In genomic region chr1:150273310-150273709, GRCh38 we compare ENCODE assay signal across 14 cellular contexts. TPM values are rescaled to one million over a fixed set of nuclear protein-coding genes. Genes with fewer than 3 reads are reported as not detected.
A peak's percentile ranks its signal among the peaks of the same experiment; 100 is the strongest.
DNase-seq lines count a peak whose midpoint lies in the region; ATAC-seq, FAIRE-seq and TF ChIP-seq lines count a peak whose summit lies in the region.
"Had no signal": no experiment of that assay in that cellular context is flagged by ENCODE, and none has a peak within 500 bp of the region (broad histone marks: within the 10 kb centered on the region; RNA-seq: fewer than 3 reads in every experiment).

No MANE protein-coding gene starts in this region.

- ATAC-seq in activated T-helper 17 cell treated with anti-CD3 and anti-CD28 coated beads, Interleukin-2, amount 50 U/mL, for 72 hours (replicated peaks), result no peak
- ATAC-seq in GM18909 (IDR thresholded peaks at IDR 0.05; ENCODE audit: poor library complexity, unreplicated experiment), result no peak
- ATAC-seq: activated CD8-positive, alpha-beta T cell treated with anti-CD3 and anti-CD28 coated beads, Interleukin-2, amount 10 ng/mL, durations not matched to agents 7 days and 5 days had no signal

- H3K27ac Mint-ChIP-seq in activated T-helper 17 cell treated with anti-CD3 and anti-CD28 coated beads, Interleukin-2, amount 50 U/mL, for 72 hours, result peak overlapping the region; percentile 1
- peak overlapping the region; percentile 12 for H3K27ac Mint-ChIP-seq in glutamatergic neuron (ENCODE audit: unreplicated experiment)
- H3K27ac Mint-ChIP-seq: activated CD8-positive, alpha-beta T cell treated with anti-CD3 and anti-CD28 coated beads, Interleukin-2, amount 10 ng/mL, durations not matched to agents 7 days and 5 days had no signal

- peaks cover 10% of the 10 kb centered on the region for H3K36me3 Mint-ChIP-seq in activated T-helper 17 cell treated with anti-CD3 and anti-CD28 coated beads, Interleukin-2, amount 50 U/mL, for 72 hours (ENCODE audit: low read depth)
- no peaks in the 10 kb centered on the region for H3K36me3 Mint-ChIP-seq in glutamatergic neuron (ENCODE audit: unreplicated experiment)

- peak; percentile 42 for FAIRE-seq in GM19239 (lab: Jason Lieb, UNC)
- FAIRE-seq: D721Med, frontal cortex had no signal

- DNase-seq in GM19239 (ENCODE audit: insufficient read length, low spot score) (no peak), glutamatergic neuron (no peak), skeletal muscle cell (ENCODE audit: low read depth) (no peak), SKM-1 (lab: John Stamatoyannopoulos, UW; ENCODE audit: unreplicated experiment) (no peak), NCI-H2227 (lab: John Stamatoyannopoulos, UW; ENCODE audit: unreplicated experiment) (no peak)
- no peak for DNase-seq in effector CD8-positive, alpha-beta T cell (lab: John Stamatoyannopoulos, UW)
- DNase-seq: activated CD8-positive, alpha-beta T cell treated with anti-CD3 and anti-CD28 coated beads, Interleukin-2, amount 10 ng/mL, durations not matched to agents 7 days and 5 days; amniotic stem cell; KG1; trophoblast cell had no signal

- H3K4me3 ChIP-seq in skeletal muscle cell (ENCODE audit: low read depth, low read length), result peak overlapping the region; percentile 45

- H3K27me3 Mint-ChIP-seq in activated T-helper 17 cell treated with anti-CD3 and anti-CD28 coated beads, Interleukin-2, amount 50 U/mL, for 72 hours, result no peaks in the 10 kb centered on the region
- peaks cover 9% of the 10 kb centered on the region for H3K27me3 Mint-ChIP-seq in glutamatergic neuron (ENCODE audit: unreplicated experiment)

- no peaks in the 10 kb centered on the region for H3K9me3 Mint-ChIP-seq in activated T-helper 17 cell treated with anti-CD3 and anti-CD28 coated beads, Interleukin-2, amount 50 U/mL, for 72 hours
- peaks cover 11% of the 10 kb centered on the region for H3K9me3 Mint-ChIP-seq in glutamatergic neuron (ENCODE audit: unreplicated experiment)

- no peak overlapping the region for H3K4me3 Mint-ChIP-seq in activated T-helper 17 cell treated with anti-CD3 and anti-CD28 coated beads, Interleukin-2, amount 50 U/mL, for 72 hours
- H3K4me3 Mint-ChIP-seq in glutamatergic neuron (ENCODE audit: unreplicated experiment), result peak overlapping the region; percentile 81
- H3K4me3 Mint-ChIP-seq: activated CD8-positive, alpha-beta T cell treated with anti-CD3 and anti-CD28 coated beads, Interleukin-2, amount 10 ng/mL, durations not matched to agents 7 days and 5 days had no signal

- H3K4me1 Mint-ChIP-seq in activated T-helper 17 cell treated with anti-CD3 and anti-CD28 coated beads, Interleukin-2, amount 50 U/mL, for 72 hours, result peaks cover 10% of the 10 kb centered on the region
- peaks cover 16% of the 10 kb centered on the region for H3K4me1 Mint-ChIP-seq in glutamatergic neuron (ENCODE audit: low read depth, unreplicated experiment)

- no peak for TF ChIP-seq CTCF in glutamatergic neuron (IDR thresholded peaks at IDR 0.05; ENCODE audit: partially characterized antibody, unreplicated experiment)

RNA-seq across cellular contexts. Expression of gene C1orf54, which starts 0.7 kb away (rescaled TPM):
- 1 to 10 TPM; 1.4 to 3.6 TPM for total RNA-seq in activated T-helper 17 cell treated with anti-CD3 and anti-CD28 coated beads, Interleukin-2, amount 50 U/mL, for 72 hours
- total RNA-seq in glutamatergic neuron (ENCODE audit: unreplicated experiment), result 1.3 TPM

RNA-seq across cellular contexts. Expression of gene APH1A, which starts 4.5 kb away (rescaled TPM):
- 100 to 1,000 TPM in 1 of 2 donors, 10 to 100 TPM in 1; 96.3 to 149 TPM for total RNA-seq in activated T-helper 17 cell treated with anti-CD3 and anti-CD28 coated beads, Interleukin-2, amount 50 U/mL, for 72 hours
- 94.2 TPM for total RNA-seq in glutamatergic neuron (ENCODE audit: unreplicated experiment)

RNA-seq across cellular contexts. Expression of gene CIART, which starts 9.0 kb away (rescaled TPM):
- 10 to 100 TPM in 1 of 2 donors, 1 to 10 TPM in 1; 3.7 to 12.4 TPM for total RNA-seq in activated T-helper 17 cell treated with anti-CD3 and anti-CD28 coated beads, Interleukin-2, amount 50 U/mL, for 72 hours
- total RNA-seq in glutamatergic neuron (ENCODE audit: unreplicated experiment), result 4.7 TPM

RNA-seq across cellular contexts. Expression of gene CA14, which starts 15.7 kb away (rescaled TPM):
- not detected for total RNA-seq in activated T-helper 17 cell treated with anti-CD3 and anti-CD28 coated beads, Interleukin-2, amount 50 U/mL, for 72 hours
- 1.5 TPM for total RNA-seq in glutamatergic neuron (ENCODE audit: unreplicated experiment)
- total RNA-seq: activated CD8-positive, alpha-beta T cell treated with anti-CD3 and anti-CD28 coated beads, Interleukin-2, amount 10 ng/mL, durations not matched to agents 7 days and 5 days had no signal

RNA-seq across cellular contexts. Expression of gene MRPS21, which starts 20.4 kb away (rescaled TPM):
- 10 to 100 TPM; 66.1 to 82.9 TPM for total RNA-seq in activated T-helper 17 cell treated with anti-CD3 and anti-CD28 coated beads, Interleukin-2, amount 50 U/mL, for 72 hours
- total RNA-seq in glutamatergic neuron (ENCODE audit: unreplicated experiment), result 115 TPM
